8 cellular contexts compared by ENCODE assay signal in the genomic region with DNA sequence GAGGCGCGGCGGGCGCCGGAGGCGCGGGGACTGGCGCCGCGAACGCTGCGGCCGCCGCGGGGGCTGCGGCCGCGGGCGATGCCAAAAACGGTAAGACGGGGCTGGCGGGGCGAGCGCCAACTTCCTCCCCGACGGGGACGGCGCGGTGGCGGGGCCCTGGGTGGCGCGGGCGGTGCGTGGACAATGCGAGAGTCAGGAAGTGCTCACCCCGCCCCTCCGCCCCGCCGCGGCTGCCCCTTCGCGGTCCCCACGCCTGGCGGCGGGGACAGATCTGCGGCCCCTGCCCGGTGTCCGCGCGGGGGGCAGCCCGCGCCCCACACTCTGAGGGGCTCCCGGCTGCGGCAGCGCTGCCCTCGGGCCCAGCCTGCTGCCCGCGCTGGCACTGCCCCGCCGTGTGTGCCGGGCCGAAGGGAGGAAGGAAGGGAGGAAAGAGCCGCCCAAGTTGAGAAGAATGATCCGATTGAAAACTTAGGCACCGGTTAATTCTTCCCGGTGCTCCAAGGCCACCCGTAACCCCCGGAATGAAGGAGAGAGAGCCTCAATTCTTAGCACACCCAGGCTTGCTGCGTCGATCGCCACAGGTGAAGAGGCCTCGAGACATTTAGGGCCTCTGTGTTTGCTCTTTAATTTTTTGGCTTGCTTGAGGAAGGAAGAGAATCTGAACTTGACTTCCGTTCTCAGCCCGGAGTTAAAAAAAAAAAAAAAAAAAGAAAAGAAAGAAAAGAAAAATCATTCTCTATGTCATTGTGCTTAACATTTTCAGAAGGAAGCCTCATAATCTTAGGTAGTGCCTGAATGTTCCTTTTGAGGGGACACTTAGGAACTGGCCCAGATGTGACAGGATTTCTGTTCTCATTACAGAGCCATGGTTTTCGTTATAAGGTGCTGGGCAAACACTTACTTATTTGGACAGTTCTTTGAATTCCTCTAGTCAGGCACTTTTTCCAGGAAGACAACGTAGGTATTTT. TPM values are rescaled to one million over a fixed set of nuclear protein-coding genes. Genes with fewer than 3 reads are reported as not detected.
A peak's percentile ranks its signal among the peaks of the same experiment; 100 is the strongest.
DNase-seq lines count a peak whose midpoint lies in the region; ATAC-seq, FAIRE-seq and TF ChIP-seq lines count a peak whose summit lies in the region.

No MANE protein-coding gene starts in this region.

- no peak for FAIRE-seq in D721Med (lab: Jason Lieb, UNC)

- no peak for TF ChIP-seq CTCF in omental fat pad (IDR thresholded peaks at IDR 0.05)
- no peak for TF ChIP-seq CTCF in D721Med (IDR thresholded peaks at IDR 0.05; ENCODE audit: insufficient read depth, missing control alignments)

- ATAC-seq in HG03064 (IDR thresholded peaks at IDR 0.05; ENCODE audit: low read depth, unreplicated experiment) (peak; percentile 43), omental fat pad (ENCODE audit: low FRiP score) (peak; percentile 45)

- DNase-seq in activated T-cell treated with anti-CD3 and anti-CD28 coated beads for 1 hour (ENCODE audit: low read depth): peak; percentile 46
- no peak for DNase-seq in activated T-cell treated with anti-CD3 and anti-CD28 coated beads for 4 hours
- DNase-seq in RPMI8226: peak; percentile 51
- peak; percentile 62 for DNase-seq in activated naive CD4-positive, alpha-beta T cell treated with anti-CD3 and anti-CD28 coated beads, Interleukin-2, amount 50 U/mL, for 16 hours
- DNase-seq in head of caudate nucleus: peak in 40 of 42 donors; percentile 40 to 83 (median 62)
- peak; percentile 24 for DNase-seq in omental fat pad (ENCODE audit: low spot score)
- DNase-seq in D721Med (ENCODE audit: insufficient read length, low spot score): no peak

- intact Hi-C loops in head of caudate nucleus (cut with DNase I): loop anchor here (10.0 kb wide), 1 partner anchor 239 kb away; the partner anchor contains the start of gene CITED2

RNA-seq across cellular contexts. Expression of gene HECA, which starts 1.0 kb away (rescaled TPM):
- 10 to 100 TPM; 37.6 to 59.4 (median 45.2) TPM for total RNA-seq in omental fat pad

Comparison
In these comparisons a context has a peak if more than half of its experiments do, and no peak if none do; other contexts are left out.
1. DNase-seq: peak in activated T-cell treated with anti-CD3 and anti-CD28 coated beads for 1 hour (single experiment), RPMI8226 (single experiment), activated naive CD4-positive, alpha-beta T cell treated with anti-CD3 and anti-CD28 coated beads, Interleukin-2, amount 50 U/mL, for 16 hours (single experiment), head of caudate nucleus (40 of 42) and omental fat pad (single experiment); none in activated T-cell treated with anti-CD3 and anti-CD28 coated beads for 4 hours (single experiment) and D721Med (single experiment).